Comparison of ENCODE assay signal across 3 cellular contexts in the genomic region with DNA sequence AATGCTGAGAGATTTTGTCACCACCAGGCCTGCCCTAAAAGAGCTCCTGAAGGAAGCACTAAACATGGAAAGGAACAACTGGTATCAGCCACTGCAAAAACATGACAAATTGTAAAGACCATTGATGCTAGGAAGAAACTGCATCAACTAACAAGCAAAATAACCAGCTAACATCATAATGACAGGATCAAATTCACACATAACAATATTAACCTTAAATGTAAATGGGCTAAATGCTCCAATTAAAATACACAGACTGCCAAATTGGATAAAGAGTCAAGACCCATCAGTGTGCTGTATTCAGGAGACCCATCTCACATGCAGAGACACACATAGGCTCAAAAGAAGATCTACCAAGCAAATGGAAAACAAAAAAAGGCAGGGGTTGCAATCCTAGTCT. TPM values are rescaled to one million over a fixed set of nuclear protein-coding genes. Genes with fewer than 3 reads are reported as not detected.
"Had no signal": no experiment of that assay in that cellular context is flagged by ENCODE, and none has a peak within 500 bp of the region (broad histone marks: within the 10 kb centered on the region; RNA-seq: fewer than 3 reads in every experiment).

No MANE protein-coding gene starts in this region.

RNA-seq across cellular contexts. Expression of gene ANKRD55, which starts 9.8 kb away (rescaled TPM):
- total RNA-seq: HT-29, HT1080, IMR-90 had no signal
- polyA plus RNA-seq: IMR-90 had no signal
